ENCODE assay signal across 12 cellular contexts in the genomic region with DNA sequence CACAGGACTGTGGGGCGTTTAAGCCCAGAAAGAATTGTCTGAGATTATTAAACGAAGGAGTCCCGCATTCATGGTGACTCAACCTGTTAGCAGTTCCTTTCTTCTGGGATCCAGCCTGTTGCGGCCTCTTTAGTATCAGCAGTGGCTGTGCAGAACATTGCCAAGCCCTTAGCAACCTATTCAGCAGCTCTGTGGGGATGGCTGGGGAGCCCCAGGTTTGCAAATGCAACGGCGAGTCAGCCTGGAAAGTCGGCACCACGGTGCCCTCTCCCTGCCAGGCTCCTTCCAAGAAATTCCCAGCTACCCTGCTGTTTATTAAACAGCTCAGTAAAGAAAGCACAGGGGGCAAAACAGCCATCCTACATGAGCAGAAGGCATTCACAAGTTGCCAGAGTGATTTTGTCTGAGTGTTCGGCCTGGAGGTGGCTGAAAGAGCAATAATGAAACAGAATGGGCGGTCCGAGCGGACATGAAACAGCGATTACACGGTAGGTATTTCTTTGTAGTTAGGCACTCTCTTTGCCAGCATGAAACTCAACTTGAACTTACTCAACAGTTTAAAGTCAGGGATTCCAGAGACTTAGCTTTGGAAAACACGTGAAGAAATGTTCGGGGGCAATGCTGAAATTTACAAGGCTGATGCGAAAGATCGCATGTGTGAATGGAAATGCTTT.
A peak's percentile ranks its signal among the peaks of the same experiment; 100 is the strongest.
DNase-seq lines count a peak whose midpoint lies in the region; ATAC-seq and TF ChIP-seq lines count a peak whose summit lies in the region.
"Had no signal": no experiment of that assay in that cellular context is flagged by ENCODE, and none has a peak within 500 bp of the region (broad histone marks: within the 10 kb centered on the region; RNA-seq: fewer than 3 reads in every experiment).

No MANE protein-coding gene starts in this region.

- TF ChIP-seq CTCF in astrocyte of the spinal cord (IDR thresholded peaks at IDR 0.05; ENCODE audit: low read depth, low read length) (no peak), GM20000 (IDR thresholded peaks at IDR 0.05; ENCODE audit: extremely low read depth, missing control alignments) (no peak)

- peak overlapping the region; percentile 22 for H3K4me3 ChIP-seq in astrocyte of the spinal cord (ENCODE audit: low read depth, low read length)

- DNase-seq in HK-2 (ENCODE audit: unreplicated experiment) (peak; percentile 12), astrocyte of the spinal cord (ENCODE audit: low read depth, low spot score) (peak; percentile 71), iPS-NIHi7 (ENCODE audit: extremely low spot score) (peak; percentile 51), retina (peak; percentile 53), GM20000 (ENCODE audit: low spot score) (no peak), Right ventricle myocardium superior (no peak)
- DNase-seq in activated effector memory CD4-positive, alpha-beta T cell treated with anti-CD3 and anti-CD28 coated beads, Interleukin-2, amount 50 U/mL, for 16 hours: no peak
- DNase-seq: activated naive CD8-positive, alpha-beta T cell treated with anti-CD3 and anti-CD28 coated beads for 36 hours; CD4-positive, CD25-positive, alpha-beta regulatory T cell; glutamatergic neuron; NCI-H2227 treated with DMSO at 0.1 percent for 48 hours had no signal

- in situ Hi-C loops in astrocyte of the spinal cord (cut with HindIII; ENCODE audit: low sequenced_read_pairs): no loop called here

- ATAC-seq in HG03565 (IDR thresholded peaks at IDR 0.05; ENCODE audit: unreplicated experiment) (no peak), Right ventricle myocardium superior (ENCODE audit: poor library complexity) (no peak)

- intact Hi-C loops in Right ventricle myocardium superior (cut with DNase I): no loop called here

Comparison
In these comparisons a context has a peak if more than half of its experiments do, and no peak if none do; other contexts are left out.
1. DNase-seq: peak in HK-2 (single experiment), astrocyte of the spinal cord (single experiment), iPS-NIHi7 (single experiment) and retina (single experiment); none in activated effector memory CD4-positive, alpha-beta T cell treated with anti-CD3 and anti-CD28 coated beads, Interleukin-2, amount 50 U/mL, for 16 hours (single experiment), GM20000 (single experiment) and Right ventricle myocardium superior (single experiment).